In the genomic region with DNA sequence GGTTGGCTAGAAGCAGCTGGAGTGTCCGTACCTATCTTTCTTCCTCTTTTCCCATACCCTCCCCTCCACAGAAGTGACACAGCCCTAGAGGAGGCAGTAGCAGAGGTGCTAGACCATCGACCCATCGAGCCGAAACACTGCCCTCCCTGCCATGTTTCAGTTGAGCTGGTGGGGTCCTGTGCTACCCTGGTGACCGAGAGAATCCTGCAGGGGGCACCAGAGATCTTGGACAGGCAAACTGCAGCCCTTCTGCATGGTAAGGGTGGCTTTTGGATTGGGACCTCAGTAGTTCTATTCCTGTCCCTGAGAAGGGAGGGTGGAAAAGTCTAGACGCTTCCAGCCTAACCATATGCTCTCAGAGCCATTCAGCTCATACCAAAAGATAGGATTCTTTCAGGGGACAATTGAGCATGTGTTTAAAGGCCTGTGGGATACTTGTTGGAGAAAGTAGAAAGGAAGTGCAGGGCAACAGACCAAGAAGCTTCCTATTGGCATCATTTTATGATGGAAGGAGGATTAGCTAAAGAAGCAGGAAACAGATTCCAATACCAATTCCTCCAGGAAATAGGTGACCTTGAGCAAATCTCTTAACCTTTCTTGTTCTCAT, we compare ENCODE assay signal across 8 cellular contexts. TPM values are rescaled to one million over a fixed set of nuclear protein-coding genes. Genes with fewer than 3 reads are reported as not detected.
DNase-seq lines count a peak whose midpoint lies in the region; ATAC-seq and TF ChIP-seq lines count a peak whose summit lies in the region.

No MANE protein-coding gene starts in this region.

- ATAC-seq in HG03457 (IDR thresholded peaks at IDR 0.05; ENCODE audit: unreplicated experiment): no peak

- peaks cover 75% of the 10 kb centered on the region for H3K36me3 Mint-ChIP-seq in MCF 10A (ENCODE audit: insufficient read depth, unreplicated experiment)

- H3K27me3 Mint-ChIP-seq in MCF 10A (ENCODE audit: insufficient read depth, unreplicated experiment): no peaks in the 10 kb centered on the region

- CTCF ChIA-PET in MCF 10A (lab: Yijun Ruan, JAX): interaction anchor here (0.6 to 3.6 kb wide), 32 partner anchors 10 to 601 kb away, joined by 3 to 29 read pairs (median 5); a partner anchor contains a TSS

- TF ChIP-seq CTCF in VCaP (conservative IDR thresholded peaks at IDR 0.05): peak; percentile 79
- peak; percentile 83 for TF ChIP-seq CTCF in MCF 10A (IDR thresholded peaks at IDR 0.05; ENCODE audit: unreplicated experiment)

- DNase-seq in NCI-H1436 (lab: John Stamatoyannopoulos, UW) (peak; percentile 55), NCI-H1436 treated with DMSO at 0.1 percent for 48 hours (lab: John Stamatoyannopoulos, UW) (no peak), NCI-H2029 treated with DMSO at 0.1 percent for 48 hours (lab: John Stamatoyannopoulos, UW) (peak; percentile 24), MCF 10A (ENCODE audit: unreplicated experiment) (peak; percentile 75), inferior parietal cortex (ENCODE audit: extremely low spot score) (peak; percentile 83)
- peak; percentile 62 to 70 for DNase-seq in stimulated activated CD4-positive, alpha-beta T cell treated with anti-CD3 and anti-CD28 coated beads, Interleukin-15, amount 100 ng/mL, for 1 hour (ENCODE audit: low read depth in 1 of 2, low spot score in 1 of 2)

- H3K27ac ChIP-seq in VCaP: no peak overlapping the region

- no peak overlapping the region for H3K27ac Mint-ChIP-seq in MCF 10A (ENCODE audit: low read depth, unreplicated experiment)

- H3K9me3 Mint-ChIP-seq in MCF 10A (ENCODE audit: unreplicated experiment): no peaks in the 10 kb centered on the region

- H3K4me3 Mint-ChIP-seq in MCF 10A (ENCODE audit: unreplicated experiment): no peak overlapping the region

- no peaks in the 10 kb centered on the region for H3K4me1 Mint-ChIP-seq in MCF 10A (ENCODE audit: insufficient read depth, unreplicated experiment)

- intact Hi-C loops in MCF 10A (cut with micrococcal nuclease): loop anchor here (1.0 to 2.0 kb wide), 3 partner anchors 35 to 132 kb away; a partner anchor contains a TSS

- POLR2A ChIA-PET in MCF 10A (lab: Yijun Ruan, JAX): interaction anchor here (1.0 to 1.9 kb wide), 4 partner anchors 10 to 35 kb away, joined by 4 to 6 read pairs (median 5); a partner anchor contains a TSS

- no TSS peak for BruUV-seq in MCF 10A (replicated peaks; lab: Mats Ljungman, UMichigan)

RNA-seq across cellular contexts. Expression of a gene that starts 11.7 kb away (rescaled TPM):
- total RNA-seq in MCF 10A (2022): 1.2 and 2.3 TPM in 2 replicates

RNA-seq across cellular contexts. Expression of a gene that starts 16.4 kb away (rescaled TPM):
- total RNA-seq in MCF 10A (2022): 17.6 and 24.1 TPM in 2 replicates

RNA-seq across cellular contexts. Expression of a gene that starts 17.9 kb away (rescaled TPM):
- total RNA-seq in MCF 10A (2022): 8.9 and 10.4 TPM in 2 replicates

RNA-seq across cellular contexts. Expression of a gene that starts 22.9 kb away (rescaled TPM):
- 2.2 and 2.7 TPM in 2 replicates for total RNA-seq in MCF 10A (2022)

RNA-seq across cellular contexts. Expression of a gene that starts 34.8 kb away (rescaled TPM):
- total RNA-seq in MCF 10A (2022): 134 and 139 TPM in 2 replicates
